ENCODE assay signal across 8 cellular contexts in genomic region chr14:91061309-91061887, GRCh38. TPM values are rescaled to one million over a fixed set of nuclear protein-coding genes. Genes with fewer than 3 reads are reported as not detected.
DNase-seq lines count a peak whose midpoint lies in the region; ATAC-seq and TF ChIP-seq lines count a peak whose summit lies in the region.

No MANE protein-coding gene starts in this region.

- no peak overlapping the region for H3K14ac ChIP-seq in IMR-90 (replicated peaks; ENCODE audit: low read depth, low read length)

- H4K20me1 ChIP-seq in IMR-90 (ENCODE audit: insufficient read depth, low read length) (no peaks in the 10 kb centered on the region), mammary epithelial cell (ENCODE audit: insufficient read depth, low read length) (no peaks in the 10 kb centered on the region)

- no peak for ATAC-seq in IMR-90 (ENCODE audit: low read depth)
- no peak for ATAC-seq in GM19023 (IDR thresholded peaks at IDR 0.05; ENCODE audit: unreplicated experiment)
- ATAC-seq in WTC11 = no peak
- ATAC-seq in HG02970 (IDR thresholded peaks at IDR 0.05; ENCODE audit: low FRiP score, unreplicated experiment) = no peak

- peak overlapping the region; percentile 93 for H3K4me2 ChIP-seq in IMR-90 (ENCODE audit: low read depth, low read length)
- peak overlapping the region; percentile 79 for H3K4me2 ChIP-seq in mammary epithelial cell (ENCODE audit: insufficient read depth, low read depth, low read length)

- H3K4me3 ChIP-seq in AG04450 (ENCODE audit: low read depth, low read length) = peak overlapping the region; percentile 60
- H3K4me3 ChIP-seq in IMR-90 (ENCODE audit: insufficient read depth, low read depth, low read length) = peak overlapping the region; percentile 43
- H3K4me3 ChIP-seq in mammary epithelial cell (replicated peaks in 1 of 3; ENCODE audit: insufficient read depth in 1 of 3, low read depth in 2 of 3, low read length in 3 of 3) = peak overlapping the region; percentile 47 to 62 (median 56)
- peak overlapping the region; percentile 80 to 94 for H3K4me3 ChIP-seq in muscle layer of duodenum (ENCODE audit: low read depth in 1 of 2, low read length in 2 of 2)

- no peak for TF ChIP-seq POLR2A in IMR-90 (IDR thresholded peaks at IDR 0.05; ENCODE audit: low read depth, low read length)

- H3K79me2 ChIP-seq in mammary epithelial cell (ENCODE audit: insufficient read depth, low read length) = peaks cover 4% of the 10 kb centered on the region

- H3K27me3 ChIP-seq in AG04450 (ENCODE audit: control insufficient read depth, insufficient read depth, low read length) (peaks cover 2% of the 10 kb centered on the region), IMR-90 (ENCODE audit: control insufficient read depth, insufficient read depth, low read length) (no peaks in the 10 kb centered on the region), mammary epithelial cell (ENCODE audit: insufficient read depth, low read length) (no peaks in the 10 kb centered on the region), muscle layer of duodenum (ENCODE audit: low read depth, low read length) (no peaks in the 10 kb centered on the region)

- no peaks in the 10 kb centered on the region for H3K9me1 ChIP-seq in IMR-90 (ENCODE audit: insufficient read depth, low read length)

- H2AFZ ChIP-seq in IMR-90 (replicated peaks; ENCODE audit: low read length, poor library complexity) (peak overlapping the region; percentile 97), mammary epithelial cell (ENCODE audit: low read depth, low read length) (peak overlapping the region; percentile 79)

- H3K9ac ChIP-seq in IMR-90 (ENCODE audit: low read depth, low read length) (peak overlapping the region; percentile 2; the same call in 1 of the 2 replicates), mammary epithelial cell (ENCODE audit: insufficient read depth, low read length) (peak overlapping the region; percentile 90)

- H3K36me3 ChIP-seq in IMR-90 (ENCODE audit: control insufficient read depth, insufficient read depth, low read length) = no peaks in the 10 kb centered on the region
- no peaks in the 10 kb centered on the region for H3K36me3 ChIP-seq in mammary epithelial cell (ENCODE audit: insufficient read depth, low read length)
- no peaks in the 10 kb centered on the region for H3K36me3 ChIP-seq in muscle layer of duodenum (ENCODE audit: control insufficient read depth in 1 of 2, insufficient read depth in 2 of 2, low read length in 2 of 2)

- no peak overlapping the region for H2BK20ac ChIP-seq in IMR-90 (ENCODE audit: low read depth, low read length)

- H3K4ac ChIP-seq in IMR-90 (ENCODE audit: low read depth, low read length) = no peak overlapping the region

- H3K27ac Mint-ChIP-seq in WTC11 = no peak overlapping the region

- TF ChIP-seq CTCF in AG04450 (IDR thresholded peaks at IDR 0.05; ENCODE audit: low read depth, low read length) (no peak), IMR-90 (conservative IDR thresholded peaks at IDR 0.05; ENCODE audit: low read depth, low read length) (no peak), mammary epithelial cell (conservative IDR thresholded peaks at IDR 0.05 in 1 of 2, IDR thresholded peaks at IDR 0.05 in 1 of 2; ENCODE audit: extremely low read depth in 1 of 2, insufficient read depth in 1 of 2, low read depth in 1 of 2, low read length in 2 of 2) (no peak), WTC11 (IDR thresholded peaks at IDR 0.05) (no peak)

- H4K91ac ChIP-seq in IMR-90 (ENCODE audit: insufficient read depth, low read depth, low read length) = no peak overlapping the region

- H3K4me3 Mint-ChIP-seq in WTC11 = no peak overlapping the region

- no TSS peak for BruUV-seq in IMR-90 (replicated peaks; lab: Mats Ljungman, UMichigan)
- BruUV-seq in mammary epithelial cell (replicated peaks; lab: Mats Ljungman, UMichigan) = TSS peak; percentile 88

- no peak overlapping the region for H4K8ac ChIP-seq in IMR-90 (ENCODE audit: low read depth in 2 of 2, low read length in 2 of 2)

- no peak overlapping the region for H3K23ac ChIP-seq in IMR-90 (ENCODE audit: low read depth, low read length)

- H4K5ac ChIP-seq in IMR-90 (ENCODE audit: low read depth, low read length) = no peak overlapping the region

- WGBS in IMR-90 (ENCODE audit: extremely low coverage in 2 of 2, insufficient read length in 1 of 2), 2 experiments = no CpG with 5 or more reads among the region's 12 CpGs
- 0% methylated on average over 12 of the region's 12 CpGs for WGBS in mammary epithelial cell (ENCODE audit: low coverage, missing lambda C conversion rate)

- in situ Hi-C loops in IMR-90 (cut with MboI; ENCODE audit: low sequenced_read_pairs) = no loop called here
- in situ Hi-C loops in mammary epithelial cell (cut with MboI; ENCODE audit: low sequenced_read_pairs in 2 of 2) = loop anchor here in 1 of 2 donors (5.0 kb wide), 1 partner anchor 81 kb away; no protein-coding TSS in a partner anchor

- H3K18ac ChIP-seq in IMR-90 (ENCODE audit: low read depth, low read length) = no peak overlapping the region

- H3K9me3 Mint-ChIP-seq in WTC11 = no peaks in the 10 kb centered on the region

- H3K27me3 Mint-ChIP-seq in WTC11 (ENCODE audit: low read depth) = peaks cover 2% of the 10 kb centered on the region

- H2BK120ac ChIP-seq in IMR-90 (ENCODE audit: low read depth, low read length) = no peak overlapping the region

- H3K27ac ChIP-seq in AG04450 (ENCODE audit: low read depth, low read length) = no peak overlapping the region
- no peak overlapping the region for H3K27ac ChIP-seq in IMR-90 (ENCODE audit: insufficient read depth, low read length)
- peak overlapping the region; percentile 85 for H3K27ac ChIP-seq in mammary epithelial cell (ENCODE audit: insufficient read depth, low read depth, low read length)
- peak overlapping the region; percentile 92 for H3K27ac ChIP-seq in muscle layer of duodenum (ENCODE audit: low read length)

- dilution Hi-C loops in IMR-90 (cut with HindIII; ENCODE audit: low sequenced_read_pairs, unreplicated experiment) = no loop called here
- dilution Hi-C loops in mammary epithelial cell (cut with HindIII; ENCODE audit: low sequenced_read_pairs) = loop anchor here (5.0 kb wide), 1 partner anchor 56 kb away; no protein-coding TSS in a partner anchor

- H2AK9ac ChIP-seq in IMR-90 (replicated peaks; ENCODE audit: low read depth, low read length, poor library complexity) = no peak overlapping the region

- no peaks in the 10 kb centered on the region for H3K79me1 ChIP-seq in IMR-90 (ENCODE audit: low read depth in 1 of 2, low read length in 2 of 2)

- no peak overlapping the region for H2BK5ac ChIP-seq in IMR-90 (ENCODE audit: low read depth, low read length, poor library complexity, severe bottlenecking)

- H3K4me1 ChIP-seq in IMR-90 (ENCODE audit: control insufficient read depth, insufficient read depth, low read length) (no peaks in the 10 kb centered on the region), mammary epithelial cell (ENCODE audit: insufficient read depth, low read length) (peaks cover 22% of the 10 kb centered on the region), muscle layer of duodenum (ENCODE audit: control insufficient read depth in 1 of 2, insufficient read depth in 2 of 2, low read length in 2 of 2) (peaks cover 11 to 49% of the 10 kb centered on the region in 2 donors)

- DNase-seq in AG04450 (ENCODE audit: low read depth, low spot score) = no peak
- DNase-seq in IMR-90 = no peak
- no peak for DNase-seq in mammary epithelial cell
- DNase-seq in H4 (ENCODE audit: low spot score) = no peak
- DNase-seq in WTC11 (ENCODE audit: low spot score) = no peak

- H2AK5ac ChIP-seq in IMR-90 (ENCODE audit: low read depth, low read length) = no peak overlapping the region

- intact Hi-C loops in IMR-90 (cut with micrococcal nuclease) = loop anchor here (2.0 kb wide), 3 partner anchors 53 to 679 kb away; partner anchors contain the start of gene DGLUCY
- intact Hi-C loops in mammary epithelial cell (cut with micrococcal nuclease) = loop anchor here (1.0 to 5.0 kb wide), 2 partner anchors 53 to 54 kb away; partner anchors contain the start of gene DGLUCY

- POLR2A ChIA-PET in AG04450 (lab: Yijun Ruan, JAX) = interaction anchor here (0.9 to 1.5 kb wide), 2 partner anchors 52 to 109 kb away, joined by 3 to 4 read pairs; partner anchors contain the start of gene DGLUCY
- POLR2A ChIA-PET in IMR-90 (lab: Charles Lee; ENCODE audit: unreplicated experiment) = no interaction called here
- POLR2A ChIA-PET in WTC11 (lab: Charles Lee) = interaction anchor here (0.7 to 1.3 kb wide), 5 partner anchors 20 to 1007 kb away, joined by 3 read pairs; no protein-coding TSS in a partner anchor

- TF ChIP-seq RAD21 in IMR-90 (IDR thresholded peaks at IDR 0.05; ENCODE audit: low read length) = no peak

- CTCF ChIA-PET in AG04450 (lab: Charles Lee) = interaction anchor here (1.0 to 5.1 kb wide), 4 partner anchors 53 to 225 kb away, joined by 3 to 66 read pairs (median 8); partner anchors contain the start of gene DGLUCY
- CTCF ChIA-PET in IMR-90 (lab: Yijun Ruan, JAX) = interaction anchor here (0.6 to 1.0 kb wide), 2 partner anchors 112 to 119 kb away, joined by 5 to 7 read pairs; no protein-coding TSS in a partner anchor
- CTCF ChIA-PET in mammary epithelial cell (lab: Charles Lee; ENCODE audit: low non-redundant PET) = interaction anchor here (0.5 to 1.2 kb wide), 4 partner anchors 78 to 159 kb away, joined by 4 to 6 read pairs (median 4); no protein-coding TSS in a partner anchor
- CTCF ChIA-PET in WTC11 (lab: Charles Lee) = interaction anchor here (0.6 to 3.3 kb wide), 14 partner anchors 13 to 305 kb away, joined by 3 to 20 read pairs (median 4); partner anchors contain the start of gene DGLUCY

- no peaks in the 10 kb centered on the region for H3K36me3 Mint-ChIP-seq in WTC11

- H3K4me1 Mint-ChIP-seq in WTC11 = 0 out of 2 replicates have a peak, but pooled peaks cover 2% of the 10 kb centered on the region

- no peaks in the 10 kb centered on the region for H3K9me3 ChIP-seq in AG04450 (ENCODE audit: control insufficient read depth, insufficient read depth, low read length)
- no peaks in the 10 kb centered on the region for H3K9me3 ChIP-seq in IMR-90 (ENCODE audit: control insufficient read depth, insufficient read depth, low read length)
- H3K9me3 ChIP-seq in mammary epithelial cell (replicated peaks; ENCODE audit: insufficient read depth, low read length) = no peaks in the 10 kb centered on the region
- no peaks in the 10 kb centered on the region for H3K9me3 ChIP-seq in muscle layer of duodenum (ENCODE audit: control insufficient read depth in 1 of 2, low read length in 2 of 2)

- no peak overlapping the region for H2BK15ac ChIP-seq in IMR-90 (ENCODE audit: low read depth, low read length)

- H3K56ac ChIP-seq in IMR-90 (ENCODE audit: extremely low read depth, insufficient read depth, low read length) = no peak overlapping the region

RNA-seq across cellular contexts. Expression of gene RPS6KA5, which starts 1.0 kb away (rescaled TPM):
- polyA plus RNA-seq in AG04450 (2011; rRNA removed) = 1.1 and 1.5 TPM in 2 replicates
- 0.78 and 1.3 TPM in 2 replicates for polyA minus RNA-seq in AG04450 (2011; rRNA and poly(A)+ RNA removed)
- total RNA-seq in IMR-90 (2012; rRNA removed) = 0.28 and 0.36 TPM in 2 replicates
- polyA plus RNA-seq in IMR-90 (2012; rRNA removed) = 0.30 and 0.36 TPM in 2 replicates
- polyA plus RNA-seq in IMR-90 (2012; cell fraction: cytosol; rRNA removed) = 0.06 and 0.12 TPM in 2 replicates
- 0.05 and 0.48 TPM in 2 replicates for polyA plus RNA-seq in IMR-90 (2012; cell fraction: nucleus; rRNA removed; ENCODE audit: low replicate concordance)
- total RNA-seq in mammary epithelial cell = 10 to 100 TPM in 1 of 2 donors, 1 to 10 TPM in 1; 4.8 to 10.9 TPM
- 3.1 TPM for polyA plus RNA-seq in mammary epithelial cell
- 1.4 TPM for polyA minus RNA-seq in mammary epithelial cell
- total RNA-seq in H4 (2014; rRNA removed; shearing (Covaris generic)) = 1.2 and 3.3 TPM in 2 replicates
- total RNA-seq in WTC11 (2021) = 3.7 to 5.3 TPM (median 5.2 TPM) in 3 replicates

RNA-seq across cellular contexts. Expression of gene DGLUCY, which starts 52.5 kb away (rescaled TPM):
- polyA plus RNA-seq in AG04450 (2011; rRNA removed) = 22.1 and 24.1 TPM in 2 replicates
- polyA minus RNA-seq in AG04450 (2011; rRNA and poly(A)+ RNA removed) = 36.1 and 36.5 TPM in 2 replicates
- 8.6 and 13.3 TPM in 2 replicates for total RNA-seq in IMR-90 (2012; rRNA removed)
- 7.5 and 8.5 TPM in 2 replicates for polyA plus RNA-seq in IMR-90 (2012; rRNA removed)
- 3.9 and 6.8 TPM in 2 replicates for polyA plus RNA-seq in IMR-90 (2012; cell fraction: cytosol; rRNA removed)
- 13.4 and 17.4 TPM in 2 replicates for polyA plus RNA-seq in IMR-90 (2012; cell fraction: nucleus; rRNA removed; ENCODE audit: low replicate concordance)
- total RNA-seq in mammary epithelial cell = 10 to 100 TPM; 38.0 to 41.1 TPM
- polyA plus RNA-seq in mammary epithelial cell = 17.9 TPM
- 33.6 TPM for polyA minus RNA-seq in mammary epithelial cell
- total RNA-seq in H4 (2014; rRNA removed; shearing (Covaris generic)) = 31.2 and 33.8 TPM in 2 replicates
- 35.4 to 38.7 TPM (median 36.9 TPM) in 3 replicates for total RNA-seq in WTC11 (2021)

Comparison
In these comparisons a context has a peak if more than half of its experiments do, and no peak if none do; other contexts are left out.
1. H3K27ac ChIP-seq: peak in mammary epithelial cell (single experiment) and muscle layer of duodenum (single experiment); none in AG04450 (single experiment) and IMR-90 (single experiment).
2. Peak in every context shown above with its lines, with median percentiles within 50 percentile points of each other: H3K4me3 ChIP-seq.